Comparison of ENCODE assay signal across 11 cellular contexts in the genomic region with DNA sequence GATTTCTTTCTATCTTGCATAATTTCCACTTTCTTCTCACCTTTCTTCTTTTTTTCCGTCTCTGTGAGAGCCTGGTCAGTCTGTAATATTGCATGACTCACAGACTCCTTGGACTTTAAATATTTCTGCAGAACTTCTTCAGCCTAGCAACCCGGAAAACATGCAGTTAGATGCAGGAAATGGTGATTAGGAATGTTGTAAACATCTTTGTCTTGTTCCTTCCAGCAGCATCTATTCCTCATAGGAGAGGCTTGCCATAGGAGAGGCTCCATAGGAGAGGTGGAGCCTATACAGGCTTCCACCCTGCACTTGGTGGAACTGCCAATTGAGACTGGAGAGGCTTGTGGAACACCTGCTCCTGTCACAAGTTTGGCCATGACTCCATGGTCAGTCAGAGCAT. TPM values are rescaled to one million over a fixed set of nuclear protein-coding genes. Genes with fewer than 3 reads are reported as not detected.
A peak's percentile ranks its signal among the peaks of the same experiment; 100 is the strongest.
DNase-seq lines count a peak whose midpoint lies in the region; ATAC-seq and TF ChIP-seq lines count a peak whose summit lies in the region.
"Had no signal": no experiment of that assay in that cellular context is flagged by ENCODE, and none has a peak within 500 bp of the region (broad histone marks: within the 10 kb centered on the region; RNA-seq: fewer than 3 reads in every experiment).

No MANE protein-coding gene starts in this region.

- TF ChIP-seq EP300 in suprapubic skin (IDR thresholded peaks at IDR 0.05) = no peak

- intact Hi-C loops in head of caudate nucleus (cut with DNase I) = no loop called here

- no peak for TF ChIP-seq POLR2A in suprapubic skin (IDR thresholded peaks at IDR 0.05)

- peak overlapping the region; percentile 68 for H3K4me3 Mint-ChIP-seq in activated naive CD8-positive, alpha-beta T cell
- H3K4me3 Mint-ChIP-seq in activated naive CD8-positive, alpha-beta T cell treated with anti-CD3 and anti-CD28 coated beads, Interleukin-2, amount 50 U/mL, for 24 hours = no peak overlapping the region
- H3K4me3 Mint-ChIP-seq: IgD-negative memory B cell had no signal

- WGBS in suprapubic skin = 29% methylated on average over 2 of the region's 2 CpGs

- no peaks in the 10 kb centered on the region for H3K27me3 Mint-ChIP-seq in activated naive CD8-positive, alpha-beta T cell
- H3K27me3 Mint-ChIP-seq in activated naive CD8-positive, alpha-beta T cell treated with anti-CD3 and anti-CD28 coated beads, Interleukin-2, amount 50 U/mL, for 24 hours = no peaks in the 10 kb centered on the region
- H3K27me3 Mint-ChIP-seq: IgD-negative memory B cell had no signal

- H3K27ac Mint-ChIP-seq in activated naive CD8-positive, alpha-beta T cell = peak overlapping the region; percentile 72
- no peak overlapping the region for H3K27ac Mint-ChIP-seq in activated naive CD8-positive, alpha-beta T cell treated with anti-CD3 and anti-CD28 coated beads, Interleukin-2, amount 50 U/mL, for 24 hours

- H3K9me3 ChIP-seq in suprapubic skin = no peaks in the 10 kb centered on the region

- H3K36me3 ChIP-seq in suprapubic skin = no peaks in the 10 kb centered on the region

- H3K27ac ChIP-seq in suprapubic skin = no peak overlapping the region

- H3K36me3 Mint-ChIP-seq in activated naive CD8-positive, alpha-beta T cell = peaks cover 53% of the 10 kb centered on the region
- peaks cover 82% of the 10 kb centered on the region for H3K36me3 Mint-ChIP-seq in activated naive CD8-positive, alpha-beta T cell treated with anti-CD3 and anti-CD28 coated beads, Interleukin-2, amount 50 U/mL, for 24 hours (ENCODE audit: low read depth)

- no peak for TF ChIP-seq CTCF in fibroblast of the aortic adventitia (IDR thresholded peaks at IDR 0.05; ENCODE audit: insufficient read depth, low read length)
- no peak for TF ChIP-seq CTCF in suprapubic skin (IDR thresholded peaks at IDR 0.05)

- no peaks in the 10 kb centered on the region for H3K27me3 ChIP-seq in suprapubic skin

- DNase-seq in activated naive CD8-positive, alpha-beta T cell treated with anti-CD3 and anti-CD28 coated beads, Interleukin-2, amount 50 U/mL, for 24 hours = no peak
- DNase-seq in fibroblast of the aortic adventitia (ENCODE audit: low read depth) = peak; percentile 23
- no peak for DNase-seq in suprapubic skin (ENCODE audit: low spot score in 2 of 2)
- no peak for DNase-seq in head of caudate nucleus
- DNase-seq in DMS 273 (lab: John Stamatoyannopoulos, UW; ENCODE audit: unreplicated experiment) = no peak
- DNase-seq: activated CD4-positive, CD25-positive, alpha-beta regulatory T cell treated with anti-CD3 and anti-CD28 coated beads, Interleukin-2, amount 50 U/mL, for 72 hours; cortex of kidney had no signal

- ATAC-seq in activated naive CD8-positive, alpha-beta T cell treated with anti-CD3 and anti-CD28 coated beads, Interleukin-2, amount 50 U/mL, for 24 hours = no peak
- peak; percentile 76 for ATAC-seq in SK-N-SH treated with all-trans-retinoic acid at 6 μM for 48 hours
- no peak for ATAC-seq in GM18511 (IDR thresholded peaks at IDR 0.05; ENCODE audit: unreplicated experiment)

- H3K4me1 ChIP-seq in suprapubic skin = peaks cover 28% of the 10 kb centered on the region

- H3K4me1 Mint-ChIP-seq in activated naive CD8-positive, alpha-beta T cell (ENCODE audit: low read depth) = peaks cover 78% of the 10 kb centered on the region
- peaks cover 68% of the 10 kb centered on the region for H3K4me1 Mint-ChIP-seq in activated naive CD8-positive, alpha-beta T cell treated with anti-CD3 and anti-CD28 coated beads, Interleukin-2, amount 50 U/mL, for 24 hours

- peaks cover 4% of the 10 kb centered on the region for H3K9me3 Mint-ChIP-seq in activated naive CD8-positive, alpha-beta T cell (ENCODE audit: low read depth)
- peaks cover 5% of the 10 kb centered on the region for H3K9me3 Mint-ChIP-seq in activated naive CD8-positive, alpha-beta T cell treated with anti-CD3 and anti-CD28 coated beads, Interleukin-2, amount 50 U/mL, for 24 hours

- H3K4me3 ChIP-seq in fibroblast of the aortic adventitia (ENCODE audit: low read depth, low read length) (no peak overlapping the region), suprapubic skin (peak overlapping the region; percentile 8)

TF ChIP-seq in SK-N-SH treated with all-trans-retinoic acid at 6 μM for 48 hours, 23 proteins besides CTCF, POLR2A, EP300 and RAD21:
- TF ChIP-seq TCF4 (CRISPR knock-in tag; IDR thresholded peaks at IDR 0.05; ENCODE audit: borderline replicate concordance) = no peak
- no peak for TF ChIP-seq ZNF565 (CRISPR knock-in tag; conservative IDR thresholded peaks at IDR 0.05; ENCODE audit: low read depth)
- no peak for TF ChIP-seq BACH2 (CRISPR knock-in tag; IDR thresholded peaks at IDR 0.05; ENCODE audit: borderline replicate concordance)
- TF ChIP-seq ZFP3 (CRISPR knock-in tag; IDR thresholded peaks at IDR 0.05) = no peak

RNA-seq across cellular contexts. Expression of a gene that starts 10.0 kb away (rescaled TPM):
- under 0.01 TPM in 1 of 2 replicates, not detected in the other for total RNA-seq in fibroblast of the aortic adventitia (ENCODE audit: low replicate concordance)
- under 1 TPM in 3 of 4 donors, not detected in 1; 0.21 to 0.38 (median 0.32) TPM for total RNA-seq in suprapubic skin
